In genomic region chr17:13157656-13158055, GRCh38 we compare ENCODE assay signal across 20 cellular contexts.
DNase-seq lines count a peak whose midpoint lies in the region; ATAC-seq and TF ChIP-seq lines count a peak whose summit lies in the region.
"Had no signal": no experiment of that assay in that cellular context is flagged by ENCODE, and none has a peak within 500 bp of the region (broad histone marks: within the 10 kb centered on the region; RNA-seq: fewer than 3 reads in every experiment).

No MANE protein-coding gene starts in this region.

- no peak overlapping the region for H3K4me2 ChIP-seq in GM23248 (ENCODE audit: unreplicated experiment)
- H3K4me2 ChIP-seq in osteoblast (ENCODE audit: insufficient read depth, low read length) = no peak overlapping the region
- H3K4me2 ChIP-seq: A549, BLaER1, GM23338 had no signal

- peak overlapping the region; percentile 7; the same call in 1 of the 2 replicates for H3K27ac ChIP-seq in GM23248
- no peak overlapping the region for H3K27ac ChIP-seq in osteoblast (ENCODE audit: low read depth, low read length)
- no peak overlapping the region for H3K27ac ChIP-seq in gastroesophageal sphincter
- H3K27ac ChIP-seq: A549, BLaER1, C4-2B had no signal

- ATAC-seq in gastroesophageal sphincter = no peak
- ATAC-seq in stimulated activated memory B cell treated with anti-CD40 and anti-IgM and Interleukin-4, amounts not matched to agents 10 μg/mL and 1 μg/mL and 100 μg/mL, for 72 hours = no peak
- ATAC-seq: A549; CD8-positive, alpha-beta T cell; GM23338; HCT116 had no signal

- no peaks in the 10 kb centered on the region for H3K9me3 ChIP-seq in GM23248 (ENCODE audit: low read depth)
- H3K9me3 ChIP-seq in osteoblast (ENCODE audit: low read depth, low read length) = no peaks in the 10 kb centered on the region
- H3K9me3 ChIP-seq in gastroesophageal sphincter = no peaks in the 10 kb centered on the region
- H3K9me3 ChIP-seq: A549, BLaER1, Caco-2 had no signal

- H3K4me1 ChIP-seq in GM23248 (ENCODE audit: insufficient read depth) (peaks cover 47% of the 10 kb centered on the region), osteoblast (ENCODE audit: insufficient read depth, low read length) (peaks cover 3% of the 10 kb centered on the region), gastroesophageal sphincter (no peaks in the 10 kb centered on the region)
- H3K4me1 ChIP-seq: A549, BLaER1, Caco-2 had no signal

- H3K4me1 Mint-ChIP-seq in stimulated activated memory B cell treated with anti-CD40 and anti-IgM and Interleukin-4, amounts not matched to agents 10 μg/mL and 1 μg/mL and 100 μg/mL, for 72 hours = no peaks in the 10 kb centered on the region
- H3K4me1 Mint-ChIP-seq: B cell; CD4-positive, CD25-positive, alpha-beta regulatory T cell; GM23338; H9 had no signal

- H3K4me3 Mint-ChIP-seq in stimulated activated memory B cell treated with anti-CD40 and anti-IgM and Interleukin-4, amounts not matched to agents 10 μg/mL and 1 μg/mL and 100 μg/mL, for 72 hours = no peak overlapping the region
- H3K4me3 Mint-ChIP-seq: B cell; CD4-positive, CD25-positive, alpha-beta regulatory T cell; CD8-positive, alpha-beta T cell; GM23338; H9 had no signal

- H3K79me2 ChIP-seq in GM23248 (ENCODE audit: insufficient read depth) (no peaks in the 10 kb centered on the region), osteoblast (ENCODE audit: insufficient read depth, low read length) (no peaks in the 10 kb centered on the region)

- TF ChIP-seq CTCF in AG10803 (conservative IDR thresholded peaks at IDR 0.05; ENCODE audit: low read length) (no peak), osteoblast (IDR thresholded peaks at IDR 0.05; ENCODE audit: extremely low read depth, low read depth, low read length) (no peak), gastroesophageal sphincter (IDR thresholded peaks at IDR 0.05) (no peak)

- peaks cover 2% of the 10 kb centered on the region for H3K9me3 Mint-ChIP-seq in stimulated activated memory B cell treated with anti-CD40 and anti-IgM and Interleukin-4, amounts not matched to agents 10 μg/mL and 1 μg/mL and 100 μg/mL, for 72 hours
- H3K9me3 Mint-ChIP-seq: CD8-positive, alpha-beta T cell had no signal

- H3K36me3 ChIP-seq in GM23248 (ENCODE audit: low read depth) (no peaks in the 10 kb centered on the region), osteoblast (ENCODE audit: insufficient read depth, low read length) (no peaks in the 10 kb centered on the region), gastroesophageal sphincter (no peaks in the 10 kb centered on the region)
- H3K36me3 ChIP-seq: BLaER1 had no signal

- no peaks in the 10 kb centered on the region for H3K9me2 ChIP-seq in GM23248 (ENCODE audit: insufficient read depth)

- no peak overlapping the region for H2AFZ ChIP-seq in GM23248
- H2AFZ ChIP-seq in osteoblast (ENCODE audit: low read length) = no peak overlapping the region
- H2AFZ ChIP-seq: GM23338 had no signal

- in situ Hi-C loops in GM23248 (cut with MboI) = no loop called here

- WGBS in GM23248 (ENCODE audit: low coverage in 1 of 2, low lambda C conversion rate in 2 of 2, missing lambda C conversion rate in 2 of 2), 2 experiments = 43 to 45% methylated on average over 5 of the region's 5 CpGs
- 63 to 73% methylated on average over 1 to 5 of the region's 5 CpGs for WGBS in gastroesophageal sphincter (ENCODE audit: low coverage in 1 of 2), 2 donors

- H3K27ac Mint-ChIP-seq in stimulated activated memory B cell treated with anti-CD40 and anti-IgM and Interleukin-4, amounts not matched to agents 10 μg/mL and 1 μg/mL and 100 μg/mL, for 72 hours = no peak overlapping the region
- H3K27ac Mint-ChIP-seq: B cell; CD4-positive, CD25-positive, alpha-beta regulatory T cell; CD8-positive, alpha-beta T cell; GM23338; H9 had no signal

- TF ChIP-seq EP300 in gastroesophageal sphincter (IDR thresholded peaks at IDR 0.05) = no peak

- peak; percentile 41 for DNase-seq in AG10803 (ENCODE audit: low read depth)
- peak; percentile 47 for DNase-seq in GM23248
- DNase-seq in osteoblast (ENCODE audit: insufficient read length, low spot score, missing footprints) = peak; percentile 14
- DNase-seq in DMS53 treated with DMSO at 0.1 percent for 48 hours (lab: John Stamatoyannopoulos, UW; ENCODE audit: unreplicated experiment) = no peak
- DNase-seq: 8988T; ACHN; Caco-2; CD4-positive, CD25-positive, alpha-beta regulatory T cell; CD8-positive, alpha-beta T cell; DMS153; DMS79; H9 had no signal

- no peaks in the 10 kb centered on the region for H3K36me3 Mint-ChIP-seq in stimulated activated memory B cell treated with anti-CD40 and anti-IgM and Interleukin-4, amounts not matched to agents 10 μg/mL and 1 μg/mL and 100 μg/mL, for 72 hours
- H3K36me3 Mint-ChIP-seq: CD4-positive, CD25-positive, alpha-beta regulatory T cell; CD8-positive, alpha-beta T cell had no signal

- H3F3A ChIP-seq in GM23248 (ENCODE audit: insufficient read depth) = peaks cover 49% of the 10 kb centered on the region

- no peaks in the 10 kb centered on the region for H3K27me3 ChIP-seq in GM23248 (replicated peaks; ENCODE audit: insufficient read depth)
- H3K27me3 ChIP-seq in osteoblast (ENCODE audit: insufficient read depth, low read length) = no peaks in the 10 kb centered on the region
- H3K27me3 ChIP-seq in gastroesophageal sphincter = no peaks in the 10 kb centered on the region
- H3K27me3 ChIP-seq: BLaER1 had no signal

- no peak overlapping the region for H3K9ac ChIP-seq in GM23248
- H3K9ac ChIP-seq: BLaER1 had no signal

- TF ChIP-seq POLR2A in gastroesophageal sphincter (IDR thresholded peaks at IDR 0.05) = no peak

- no peaks in the 10 kb centered on the region for H3K27me3 Mint-ChIP-seq in stimulated activated memory B cell treated with anti-CD40 and anti-IgM and Interleukin-4, amounts not matched to agents 10 μg/mL and 1 μg/mL and 100 μg/mL, for 72 hours
- H3K27me3 Mint-ChIP-seq: B cell; CD4-positive, CD25-positive, alpha-beta regulatory T cell had no signal

- H4K20me1 ChIP-seq in GM23248 (ENCODE audit: insufficient read depth) (no peaks in the 10 kb centered on the region), osteoblast (ENCODE audit: insufficient read depth, low read length) (no peaks in the 10 kb centered on the region)
- H4K20me1 ChIP-seq: BLaER1 had no signal

- H3K4me3 ChIP-seq in AG10803 (ENCODE audit: low read length) (no peak overlapping the region), GM23248 (no peak overlapping the region), osteoblast (ENCODE audit: insufficient read depth, low read length) (no peak overlapping the region), gastroesophageal sphincter (no peak overlapping the region)
- H3K4me3 ChIP-seq: A549, BLaER1, GM23338 had no signal
